18 cellular contexts compared by ENCODE assay signal in the genomic region with DNA sequence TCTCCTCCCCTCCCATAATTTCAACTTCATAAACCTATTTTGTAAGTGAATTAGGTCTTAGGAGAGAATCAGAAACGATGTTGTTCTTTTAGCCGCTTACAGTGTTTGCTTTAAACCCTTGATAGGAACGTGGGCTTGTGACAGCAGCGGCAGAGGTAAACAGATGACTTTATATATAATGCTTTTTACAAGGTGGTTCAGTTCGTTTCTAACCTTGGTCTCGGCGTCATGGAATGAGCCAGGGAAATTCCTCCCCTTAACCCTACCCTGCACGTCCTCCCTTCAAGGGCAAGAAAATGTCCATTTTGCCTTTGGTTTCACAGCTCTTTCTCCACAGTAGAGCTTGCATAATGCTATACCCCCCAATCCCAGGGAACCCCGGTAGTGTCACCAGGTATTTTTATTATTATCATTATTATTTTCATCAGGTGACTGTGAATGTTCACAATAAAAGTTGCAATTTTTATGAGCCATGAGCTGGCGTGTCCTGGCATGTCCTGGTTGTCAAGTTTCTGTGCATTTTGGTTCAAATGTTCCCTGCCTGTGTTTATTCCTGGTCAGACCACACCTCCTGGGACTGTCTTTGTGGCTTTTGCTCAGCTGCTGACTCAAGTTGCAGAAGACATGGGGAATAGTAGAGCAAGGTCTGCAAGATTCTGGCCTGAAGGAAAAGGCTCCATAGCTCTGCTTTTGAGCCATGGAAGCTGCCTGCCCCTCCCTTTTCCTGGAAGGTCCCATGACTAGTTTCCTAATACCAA.
DNase-seq lines count a peak whose midpoint lies in the region; ATAC-seq, FAIRE-seq and TF ChIP-seq lines count a peak whose summit lies in the region.
"Had no signal": no experiment of that assay in that cellular context is flagged by ENCODE, and none has a peak within 500 bp of the region (broad histone marks: within the 10 kb centered on the region; RNA-seq: fewer than 3 reads in every experiment).

No MANE protein-coding gene starts in this region.

- no peak overlapping the region for H3K23ac ChIP-seq in H1 (ENCODE audit: insufficient read length)

- H3K27ac Mint-ChIP-seq in endothelial cell (ENCODE audit: unreplicated experiment), result no peak overlapping the region
- H3K27ac Mint-ChIP-seq: activated naive CD4-positive, alpha-beta T cell treated with anti-CD3 and anti-CD28 coated beads, Interleukin-2, amount 10 ng/mL, durations not matched to agents 7 days and 5 days; immature natural killer cell; T-helper 17 cell had no signal

- H3K14ac ChIP-seq in H1 (ENCODE audit: insufficient read length), result no peak overlapping the region

- TF ChIP-seq EP300 in H1 (IDR thresholded peaks at IDR 0.05; ENCODE audit: borderline replicate concordance in 1 of 2, low read depth in 2 of 2, low read length in 2 of 2), result no peak

- peak; percentile 69 for ATAC-seq in left colon
- no peak for ATAC-seq in HG02973 (IDR thresholded peaks at IDR 0.05; ENCODE audit: unreplicated experiment)
- ATAC-seq in GM18861 (IDR thresholded peaks at IDR 0.05; ENCODE audit: unreplicated experiment), result no peak
- ATAC-seq: T-helper 17 cell had no signal

- TF ChIP-seq CTCF in H1 (IDR thresholded peaks at IDR 0.05; ENCODE audit: control extremely low read depth in 1 of 3, insufficient read depth in 1 of 3, low read depth in 1 of 3, low read length in 3 of 3) (no peak), endothelial cell (IDR thresholded peaks at IDR 0.05; ENCODE audit: unreplicated experiment) (no peak)

- intact Hi-C loops in left colon (cut with DNase I, micrococcal nuclease), result no loop called here

- H3K4ac ChIP-seq in H1 (replicated peaks; ENCODE audit: insufficient read length, low read depth, low read length), result no peak overlapping the region

- DNase-seq in AG08395 (ENCODE audit: low spot score) (peak; percentile 46), LHCN-M2 (ENCODE audit: low read depth) (peak; percentile 88), H1 (ENCODE audit: low read depth in 1 of 2, low spot score in 2 of 2) (no peak), left colon (peak in 1 of 2 donors; percentile 45), OCI-M1 (lab: John Stamatoyannopoulos, UW) (no peak), endothelial cell (ENCODE audit: low spot score) (no peak)
- DNase-seq: activated CD4-positive, CD25-positive, alpha-beta regulatory T cell treated with anti-CD3 and anti-CD28 coated beads, Interleukin-2, amount 50 U/mL, for 72 hours; activated naive CD4-positive, alpha-beta T cell treated with anti-CD3 and anti-CD28 coated beads, Interleukin-2, amount 10 ng/mL, durations not matched to agents 7 days and 5 days; brain microvascular endothelial cell; immature natural killer cell; NCI-H1092; NCI-H2171; T-helper 17 cell; trophoblast cell had no signal

- no peak overlapping the region for H3K4me3 Mint-ChIP-seq in endothelial cell (ENCODE audit: unreplicated experiment)
- H3K4me3 Mint-ChIP-seq: activated naive CD4-positive, alpha-beta T cell treated with anti-CD3 and anti-CD28 coated beads, Interleukin-2, amount 10 ng/mL, durations not matched to agents 7 days and 5 days; immature natural killer cell; T-helper 17 cell had no signal

- no peak overlapping the region for H2BK15ac ChIP-seq in H1 (ENCODE audit: low read length)

- H2BK20ac ChIP-seq in H1 (ENCODE audit: low read length), result no peak overlapping the region; the same call in 1 of the 2 replicates

- H3K23me2 ChIP-seq in H1 (ENCODE audit: low read depth, low read length), result no peaks in the 10 kb centered on the region; the same call in 1 of the 2 replicates

- no peak overlapping the region for H2BK120ac ChIP-seq in H1 (replicated peaks; ENCODE audit: low read depth, low read length)

- WGBS in H1 (ENCODE audit: extremely low coverage in 1 of 2, insufficient coverage in 1 of 2, insufficient read length in 1 of 2, insufficient replicate concordance in 2 of 2, low coverage in 1 of 2, low lambda C conversion rate in 2 of 2, missing lambda C conversion rate in 1 of 2), 2 experiments, result 81% methylated on average over 10 of the region's 10 CpGs; no CpG with 5 or more reads in 1 of the 2 experiments

- no peak overlapping the region for H3K4me2 ChIP-seq in H1 (ENCODE audit: insufficient read depth in 1 of 2, low read depth in 2 of 2, low read length in 2 of 2)

- peak overlapping the region; percentile 41 for H2AFZ ChIP-seq in H1 (ENCODE audit: low read length)

- H3K79me1 ChIP-seq in H1 (ENCODE audit: low read depth, low read length), result no peaks in the 10 kb centered on the region

- no peaks in the 10 kb centered on the region for H4K20me1 ChIP-seq in H1 (replicated peaks in 1 of 2; ENCODE audit: control insufficient read depth in 1 of 2, insufficient read depth in 2 of 2, low read length in 2 of 2)

- H3K36me3 Mint-ChIP-seq in endothelial cell (ENCODE audit: low read depth, unreplicated experiment), result no peaks in the 10 kb centered on the region
- H3K36me3 Mint-ChIP-seq: activated naive CD4-positive, alpha-beta T cell treated with anti-CD3 and anti-CD28 coated beads, Interleukin-2, amount 10 ng/mL, durations not matched to agents 7 days and 5 days had no signal

- H2BK5ac ChIP-seq in H1 (ENCODE audit: low read depth, low read length), result peak overlapping the region; percentile 53; the same call in 1 of the 2 replicates

- no peak overlapping the region for H3K56ac ChIP-seq in H1 (replicated peaks; ENCODE audit: insufficient read length, low read depth, low read length)

- no peaks in the 10 kb centered on the region for H3K27me3 ChIP-seq in H1 (replicated peaks in 1 of 4; ENCODE audit: control insufficient read depth in 3 of 4, extremely low read depth in 1 of 4, insufficient read depth in 3 of 4, low read length in 3 of 4)
- H3K27me3 ChIP-seq: brain microvascular endothelial cell had no signal

- H3K9ac ChIP-seq in H1 (replicated peaks in 1 of 4; ENCODE audit: extremely low read depth in 1 of 4, low read depth in 3 of 4, low read length in 3 of 4), result no peak overlapping the region

- no peak overlapping the region for H3K18ac ChIP-seq in H1 (ENCODE audit: extremely low read depth, low read length)

- H3K9me3 Mint-ChIP-seq in endothelial cell (ENCODE audit: unreplicated experiment), result no peaks in the 10 kb centered on the region

- H3K9me3 ChIP-seq in H1 (ENCODE audit: insufficient read depth in 2 of 2, low read depth in 1 of 2, low read length in 1 of 2), result no peaks in the 10 kb centered on the region

- no peak overlapping the region for H2AK5ac ChIP-seq in H1 (ENCODE audit: low read depth, low read length)

- no peaks in the 10 kb centered on the region for H3K36me3 ChIP-seq in H1 (ENCODE audit: control insufficient read depth in 2 of 4, insufficient read depth in 4 of 4, low read length in 3 of 4)
- H3K36me3 ChIP-seq: brain microvascular endothelial cell had no signal

- H3K27ac ChIP-seq in H1 (ENCODE audit: low read depth, low read length), result no peak overlapping the region
- H3K27ac ChIP-seq: brain microvascular endothelial cell had no signal

- H3K4me3 ChIP-seq in H1 (ENCODE audit: extremely low read depth in 1 of 4, insufficient read depth in 2 of 4, low read depth in 3 of 4, low read length in 4 of 4), result no peak overlapping the region

- H2BK12ac ChIP-seq in H1 (ENCODE audit: low read depth, low read length), result no peak overlapping the region

- no peak overlapping the region for H4K8ac ChIP-seq in H1 (ENCODE audit: extremely low read depth, insufficient read depth, low read length)

- H3K4me1 Mint-ChIP-seq in endothelial cell (ENCODE audit: unreplicated experiment), result no peaks in the 10 kb centered on the region
- H3K4me1 Mint-ChIP-seq: activated naive CD4-positive, alpha-beta T cell treated with anti-CD3 and anti-CD28 coated beads, Interleukin-2, amount 10 ng/mL, durations not matched to agents 7 days and 5 days; immature natural killer cell; T-helper 17 cell had no signal

- POLR2A ChIA-PET in H1 (lab: Charles Lee; ENCODE audit: partially characterized antibody), result no interaction called here

- no peak for TF ChIP-seq RAD21 in H1 (IDR thresholded peaks at IDR 0.05 in 1 of 2, conservative IDR thresholded peaks at IDR 0.05 in 1 of 2; ENCODE audit: low read depth in 2 of 2, low read length in 2 of 2)

- no peak overlapping the region for H4K5ac ChIP-seq in H1 (ENCODE audit: insufficient read length, low read depth, low read length)

- CTCF ChIA-PET in H1 (lab: Charles Lee; ENCODE audit: partially characterized antibody), result interaction anchor here (0.9 to 1.2 kb wide), 4 partner anchors 11 to 111 kb away, joined by 3 to 5 read pairs (median 4); no protein-coding TSS in a partner anchor

- FAIRE-seq in H1 (lab: Jason Lieb, UNC), result no peak
- FAIRE-seq: G401.6, GM12892 had no signal

- no peak overlapping the region for H4K91ac ChIP-seq in H1 (replicated peaks; ENCODE audit: insufficient read length, low read length)

- H3K79me2 ChIP-seq in H1 (ENCODE audit: control insufficient read depth in 1 of 2, insufficient read depth in 2 of 2, low read length in 2 of 2), result no peaks in the 10 kb centered on the region

- H3K27me3 Mint-ChIP-seq in endothelial cell (ENCODE audit: unreplicated experiment), result no peaks in the 10 kb centered on the region
- H3K27me3 Mint-ChIP-seq: activated naive CD4-positive, alpha-beta T cell treated with anti-CD3 and anti-CD28 coated beads, Interleukin-2, amount 10 ng/mL, durations not matched to agents 7 days and 5 days; T-helper 17 cell had no signal

- no peaks in the 10 kb centered on the region for H3K4me1 ChIP-seq in H1 (replicated peaks in 1 of 4; ENCODE audit: control insufficient read depth in 3 of 4, insufficient read depth in 4 of 4, low read length in 3 of 4)

- no peak for TF ChIP-seq POLR2A in H1 (IDR thresholded peaks at IDR 0.05; ENCODE audit: control extremely low read depth in 1 of 2, low read depth in 2 of 2, low read length in 2 of 2)

TF ChIP-seq in H1, 55 proteins besides CTCF, POLR2A, EP300 and RAD21 (continues in another document):
- TF ChIP-seq, protein P1, sequence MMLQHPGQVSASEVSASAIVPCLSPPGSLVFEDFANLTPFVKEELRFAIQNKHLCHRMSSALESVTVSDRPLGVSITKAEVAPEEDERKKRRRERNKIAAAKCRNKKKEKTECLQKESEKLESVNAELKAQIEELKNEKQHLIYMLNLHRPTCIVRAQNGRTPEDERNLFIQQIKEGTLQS (IDR thresholded peaks at IDR 0.05; ENCODE audit: insufficient read depth, low read depth, low read length), result no peak
- no peak for TF ChIP-seq SIRT6 (IDR thresholded peaks at IDR 0.05; ENCODE audit: low read length)
- TF ChIP-seq TCF12 (IDR thresholded peaks at IDR 0.05; ENCODE audit: low read depth, low read length), result no peak
- no peak for TF ChIP-seq KDM5A (IDR thresholded peaks at IDR 0.05; ENCODE audit: low read length)
- no peak for TF ChIP-seq GABPA (IDR thresholded peaks at IDR 0.05; ENCODE audit: borderline replicate concordance, insufficient read depth, low read length)
- TF ChIP-seq, protein P2, sequence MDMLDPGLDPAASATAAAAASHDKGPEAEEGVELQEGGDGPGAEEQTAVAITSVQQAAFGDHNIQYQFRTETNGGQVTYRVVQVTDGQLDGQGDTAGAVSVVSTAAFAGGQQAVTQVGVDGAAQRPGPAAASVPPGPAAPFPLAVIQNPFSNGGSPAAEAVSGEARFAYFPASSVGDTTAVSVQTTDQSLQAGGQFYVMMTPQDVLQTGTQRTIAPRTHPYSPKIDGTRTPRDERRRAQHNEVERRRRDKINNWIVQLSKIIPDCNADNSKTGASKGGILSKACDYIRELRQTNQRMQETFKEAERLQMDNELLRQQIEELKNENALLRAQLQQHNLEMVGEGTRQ (IDR thresholded peaks at IDR 0.05; ENCODE audit: low read length), result no peak
- TF ChIP-seq SUZ12 (IDR thresholded peaks at IDR 0.05; ENCODE audit: low read length), result no peak

Comparison
In these comparisons a context has a peak if more than half of its experiments do, and no peak if none do; other contexts are left out.
1. DNase-seq: peak in AG08395 (single experiment) and LHCN-M2 (single experiment); none in H1 (0 of 2), OCI-M1 (single experiment) and endothelial cell (single experiment).